ENCODE assay signal across 9 cellular contexts in the genomic region with DNA sequence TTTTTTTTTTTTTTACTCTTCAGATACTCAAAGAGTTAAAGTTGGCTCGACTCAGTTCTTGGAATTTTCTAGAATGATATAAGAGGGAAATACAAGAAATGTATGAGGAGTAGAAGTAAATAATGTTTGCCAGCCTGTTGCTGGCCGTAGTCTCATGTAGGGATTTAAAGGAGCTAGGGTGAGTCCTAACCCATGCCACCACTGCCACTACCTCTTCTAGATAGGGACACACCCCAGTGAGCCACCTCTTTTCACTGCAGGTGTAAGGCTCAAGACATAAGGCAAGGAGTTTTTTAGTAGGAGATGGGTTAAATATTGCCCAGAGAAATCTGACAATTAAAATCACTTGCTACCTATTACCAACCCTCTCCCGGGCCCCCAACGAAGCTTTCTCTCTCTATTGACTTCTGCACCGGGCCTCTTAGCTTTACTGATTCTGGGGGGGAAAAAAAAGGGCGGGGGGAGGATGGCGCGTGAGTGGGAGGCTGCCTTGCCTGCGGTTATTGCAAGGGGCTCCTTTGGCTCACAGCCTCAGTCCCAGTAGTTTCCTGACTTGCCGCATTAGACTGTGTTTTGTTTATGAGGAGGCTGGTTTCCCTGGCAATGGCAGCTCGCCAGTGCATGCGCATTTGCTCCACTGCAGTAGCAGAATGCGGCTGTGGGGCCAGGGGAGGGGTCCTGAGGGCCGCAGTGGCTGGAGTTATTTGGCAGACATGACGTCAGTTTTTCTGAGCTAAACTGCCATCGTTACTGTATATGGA. TPM values are rescaled to one million over a fixed set of nuclear protein-coding genes. Genes with fewer than 3 reads are reported as not detected.
DNase-seq lines count a peak whose midpoint lies in the region; ATAC-seq, FAIRE-seq and TF ChIP-seq lines count a peak whose summit lies in the region.
"Had no signal": no experiment of that assay in that cellular context is flagged by ENCODE, and none has a peak within 500 bp of the region (broad histone marks: within the 10 kb centered on the region; RNA-seq: fewer than 3 reads in every experiment).

No MANE protein-coding gene starts in this region.

- H3K4me1 ChIP-seq in H9 (ENCODE audit: insufficient read depth, low read length) = no peaks in the 10 kb centered on the region; the same call in 1 of the 2 replicates
- H3K4me1 ChIP-seq in muscle layer of duodenum (ENCODE audit: control insufficient read depth in 1 of 2, insufficient read depth in 2 of 2, low read length in 2 of 2) = no peaks in the 10 kb centered on the region

- no CpG with 5 or more reads among the region's 16 CpGs for WGBS in H9 (ENCODE audit: extremely low coverage, insufficient read length, low lambda C conversion rate)

- H3K23me2 ChIP-seq in H9 (ENCODE audit: insufficient read length, low read depth, low read length, poor library complexity, severe bottlenecking) = no peaks in the 10 kb centered on the region

- H2BK120ac ChIP-seq in H9 (ENCODE audit: low read depth, low read length, poor library complexity, severe bottlenecking) = peak overlapping the region; percentile 96

- no peaks in the 10 kb centered on the region for H3K36me3 Mint-ChIP-seq in H9 (ENCODE audit: insufficient read depth in 1 of 3, low read depth in 3 of 3)

- H4K20me1 ChIP-seq in H9 (ENCODE audit: control insufficient read depth, insufficient read depth, insufficient read length) = no peaks in the 10 kb centered on the region

- no peaks in the 10 kb centered on the region; the same call in 1 of the 2 replicates for H3K27me3 Mint-ChIP-seq in H9 (ENCODE audit: low read depth)

- H2BK12ac ChIP-seq in H9 (ENCODE audit: insufficient read length, low read depth, low read length) = peak overlapping the region; percentile 90

- H3K27me3 ChIP-seq in H9 (ENCODE audit: insufficient read depth, low read length) (no peaks in the 10 kb centered on the region), muscle layer of duodenum (ENCODE audit: low read depth, low read length) (no peaks in the 10 kb centered on the region)

- H3K4me2 ChIP-seq in H9 (ENCODE audit: insufficient read depth, insufficient read length, low read length) = peak overlapping the region; percentile 6

- no peak overlapping the region for H4K91ac ChIP-seq in H9 (ENCODE audit: insufficient read length, low read depth, low read length)

- H3K27ac Mint-ChIP-seq in H9 = peak overlapping the region in 1 of 3 experiments; percentile 91; a peak in 5 of 7 replicates

- no peak for ATAC-seq in GM18498 (IDR thresholded peaks at IDR 0.05; ENCODE audit: unreplicated experiment)

- FAIRE-seq in RCC 7860 (lab: Jason Lieb, UNC) = no peak
- FAIRE-seq: colon had no signal

- peaks cover 16 to 17% of the 10 kb centered on the region in 2 experiments for H3K4me1 Mint-ChIP-seq in H9

- DNase-seq in AG10803 (ENCODE audit: low read depth) (peak; percentile 34), H9 (peak; percentile 82), T1000 (lab: John Stamatoyannopoulos, UW) (peak; percentile 72), epidermal melanocyte (ENCODE audit: insufficient read length, low spot score) (peak; percentile 23), RCC 7860 (ENCODE audit: low spot score) (no peak), NCI-H510A treated with DMSO at 0.1 percent for 48 hours (lab: John Stamatoyannopoulos, UW) (no peak)

- peak overlapping the region; percentile 87; the same call in 1 of the 2 replicates for H3K14ac ChIP-seq in H9 (ENCODE audit: insufficient read depth, low read length)

- peaks cover 0 to 4% of the 10 kb centered on the region in 2 experiments; a peak in 3 of 5 replicates for H3K9me3 Mint-ChIP-seq in H9

- no peaks in the 10 kb centered on the region for H3K36me3 ChIP-seq in muscle layer of duodenum (ENCODE audit: control insufficient read depth in 1 of 2, insufficient read depth in 2 of 2, low read length in 2 of 2)

- no peak overlapping the region for H4K8ac ChIP-seq in H9 (replicated peaks; ENCODE audit: insufficient read length, low read depth, low read length)

- H3K27ac ChIP-seq in H9 (ENCODE audit: insufficient read length, low read depth, low read length) (peak overlapping the region; percentile 73), muscle layer of duodenum (ENCODE audit: low read length) (no peak overlapping the region)

- H3K18ac ChIP-seq in H9 (ENCODE audit: insufficient read length, low read depth, low read length) = peak overlapping the region; percentile 72

- H3K56ac ChIP-seq in H9 (ENCODE audit: insufficient read length, low read depth, low read length) = no peak overlapping the region

- peak overlapping the region; percentile 46 to 53; a peak in 4 of 5 replicates for H3K4me3 Mint-ChIP-seq in H9

- H3K79me2 ChIP-seq in H9 (ENCODE audit: insufficient read depth, low read length) = no peaks in the 10 kb centered on the region

- H2BK15ac ChIP-seq in H9 (ENCODE audit: low read depth, low read length) = no peak overlapping the region

- H3K4me3 ChIP-seq in AG10803 (ENCODE audit: low read length) (no peak overlapping the region; the same call in 1 of the 2 replicates), muscle layer of duodenum (ENCODE audit: low read depth in 1 of 2, low read length in 2 of 2) (peak overlapping the region; percentile 33 to 51)

- H3T11ph ChIP-seq in H9 (ENCODE audit: low read length) = peak overlapping the region; percentile 95

- no peak overlapping the region for H2BK5ac ChIP-seq in H9 (ENCODE audit: insufficient read length, low read length)

- H3K9me3 ChIP-seq in H9 (ENCODE audit: control insufficient read depth, low read depth, low read length) (no peaks in the 10 kb centered on the region), muscle layer of duodenum (ENCODE audit: control insufficient read depth in 1 of 2, low read length in 2 of 2) (no peaks in the 10 kb centered on the region)

- H4K5ac ChIP-seq in H9 (ENCODE audit: insufficient read length, low read depth, low read length) = no peak overlapping the region

- peak overlapping the region; percentile 85; the same call in 1 of the 2 replicates for H3K4ac ChIP-seq in H9 (ENCODE audit: low read depth, low read length)

- no peak overlapping the region for H2AK5ac ChIP-seq in H9 (ENCODE audit: insufficient read length, low read length)

- no peak overlapping the region for H2BK20ac ChIP-seq in H9 (ENCODE audit: low read depth, low read length, poor library complexity, severe bottlenecking)

- H3K23ac ChIP-seq in H9 (ENCODE audit: insufficient read length, low read depth, low read length) = no peak overlapping the region

- H3K9ac ChIP-seq in H9 (ENCODE audit: extremely low read depth, insufficient read length, low read length) = no peak overlapping the region

- no peak for TF ChIP-seq CTCF in AG10803 (conservative IDR thresholded peaks at IDR 0.05; ENCODE audit: low read length)
- no peak for TF ChIP-seq CTCF in H9 (conservative IDR thresholded peaks at IDR 0.05)

- H3K79me1 ChIP-seq in H9 (ENCODE audit: insufficient read depth, low read depth, low read length, poor library complexity, severe bottlenecking) = no peaks in the 10 kb centered on the region

- no peak overlapping the region for H2AFZ ChIP-seq in H9 (ENCODE audit: low read length)

RNA-seq across cellular contexts. Expression of a gene that starts 3.0 kb away (rescaled TPM):
- total RNA-seq in H9 (2021) = 42.2 and 46.3 TPM in 2 replicates

Comparison
In these comparisons a context has a peak if more than half of its experiments do, and no peak if none do; other contexts are left out.
1. DNase-seq: peak in AG10803 (single experiment), H9 (single experiment), T1000 (single experiment) and epidermal melanocyte (single experiment); none in RCC 7860 (single experiment) and NCI-H510A treated with DMSO at 0.1 percent for 48 hours (single experiment).